In genomic region chr20:5377484-5377883, GRCh38 we compare ENCODE assay signal across 1 cellular context.
TF ChIP-seq lines count a peak whose summit lies in the region.

No MANE protein-coding gene starts in this region.

TF ChIP-seq in HepG2, 621 proteins besides CTCF, POLR2A, EP300 and RAD21 (continued from another document):
- no peak for TF ChIP-seq KIAA2018 (CRISPR knock-in tag; IDR thresholded peaks at IDR 0.05; ENCODE audit: borderline replicate concordance)
